ENCODE assay signal across 1 cellular context in the genomic region with DNA sequence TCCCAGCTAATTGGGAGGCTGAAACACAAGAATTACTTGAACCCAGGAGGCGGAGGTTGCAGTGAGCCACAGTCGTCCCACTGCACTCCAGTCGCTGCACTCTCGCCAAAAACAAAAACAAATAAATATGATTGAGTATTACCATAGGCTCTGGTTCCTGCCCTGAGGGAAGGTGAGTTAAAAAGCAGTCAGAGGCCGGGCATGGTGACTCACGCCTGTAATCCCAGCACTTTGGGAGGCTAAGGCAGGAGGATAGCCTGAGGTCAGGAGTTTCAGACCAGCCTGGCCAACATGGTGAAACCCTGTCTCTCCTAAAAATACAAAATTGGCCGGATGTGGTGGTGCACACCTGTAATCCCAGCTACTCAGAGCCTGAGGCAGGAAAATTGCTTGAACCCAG.
TF ChIP-seq lines count a peak whose summit lies in the region.

No MANE protein-coding gene starts in this region.

TF ChIP-seq in HEK293, 187 proteins besides CTCF, POLR2A, EP300 and RAD21 (continued from another document):
- TF ChIP-seq, protein P1, sequence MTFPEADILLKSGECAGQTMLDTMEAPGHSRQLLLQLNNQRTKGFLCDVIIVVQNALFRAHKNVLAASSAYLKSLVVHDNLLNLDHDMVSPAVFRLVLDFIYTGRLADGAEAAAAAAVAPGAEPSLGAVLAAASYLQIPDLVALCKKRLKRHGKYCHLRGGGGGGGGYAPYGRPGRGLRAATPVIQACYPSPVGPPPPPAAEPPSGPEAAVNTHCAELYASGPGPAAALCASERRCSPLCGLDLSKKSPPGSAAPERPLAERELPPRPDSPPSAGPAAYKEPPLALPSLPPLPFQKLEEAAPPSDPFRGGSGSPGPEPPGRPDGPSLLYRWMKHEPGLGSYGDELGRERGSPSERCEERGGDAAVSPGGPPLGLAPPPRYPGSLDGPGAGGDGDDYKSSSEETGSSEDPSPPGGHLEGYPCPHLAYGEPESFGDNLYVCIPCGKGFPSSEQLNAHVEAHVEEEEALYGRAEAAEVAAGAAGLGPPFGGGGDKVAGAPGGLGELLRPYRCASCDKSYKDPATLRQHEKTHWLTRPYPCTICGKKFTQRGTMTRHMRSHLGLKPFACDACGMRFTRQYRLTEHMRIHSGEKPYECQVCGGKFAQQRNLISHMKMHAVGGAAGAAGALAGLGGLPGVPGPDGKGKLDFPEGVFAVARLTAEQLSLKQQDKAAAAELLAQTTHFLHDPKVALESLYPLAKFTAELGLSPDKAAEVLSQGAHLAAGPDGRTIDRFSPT (tag by site-specific recombination; IDR thresholded peaks at IDR 0.05), result peak; percentile 33; the same call in 1 of the 2 replicates
TF ChIP-seq in HEK293: peak in this region for 2; not testable (repeated sequence) for 185.
